In the genomic region with DNA sequence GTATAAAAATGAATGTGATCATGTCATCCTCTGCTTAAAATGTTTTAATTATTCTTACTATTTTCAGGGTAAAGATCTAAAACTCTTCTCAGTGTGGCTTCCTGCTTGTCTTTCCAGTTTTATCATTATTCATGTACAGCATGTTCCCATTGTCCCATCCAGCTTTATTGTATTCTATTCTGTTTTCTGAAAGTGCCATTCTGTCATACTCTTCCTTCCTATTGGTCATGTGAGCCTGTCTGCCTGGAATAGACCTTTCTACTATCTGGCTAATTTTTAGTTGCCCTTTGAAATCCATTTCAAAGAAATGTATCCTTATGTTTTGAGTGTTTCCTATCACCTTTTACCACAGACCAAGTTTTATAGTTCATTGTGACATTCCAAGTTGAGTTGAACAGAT, we compare ENCODE assay signal across 20 cellular contexts. TPM values are rescaled to one million over a fixed set of nuclear protein-coding genes. Genes with fewer than 3 reads are reported as not detected.
DNase-seq lines count a peak whose midpoint lies in the region; FAIRE-seq and TF ChIP-seq lines count a peak whose summit lies in the region.
"Had no signal": no experiment of that assay in that cellular context is flagged by ENCODE, and none has a peak within 500 bp of the region (broad histone marks: within the 10 kb centered on the region; RNA-seq: fewer than 3 reads in every experiment).

No MANE protein-coding gene starts in this region.

- DNase-seq in HTR-8/SVneo (ENCODE audit: insufficient read length, low spot score): no peak
- no peak for DNase-seq in chondrocyte (ENCODE audit: low spot score)
- peak; percentile 58 for DNase-seq in putamen (ENCODE audit: low spot score)
- no peak for DNase-seq in GM19238 (ENCODE audit: insufficient read length, low spot score)
- DNase-seq in small intestine: no peak
- DNase-seq in activated CD4-positive, alpha-beta T cell treated with anti-CD3 and anti-CD28 coated beads, Interleukin-2, amount 50 U/mL, for 4 hours: no peak
- DNase-seq in osteocyte (ENCODE audit: extremely low spot score, unreplicated experiment): no peak
- DNase-seq: BE2C; CD4-positive, alpha-beta memory T cell; DMS79 treated with DMSO at 0.1 percent for 48 hours; Karpas-422; MM.1S; NCI-H1105; NCI-H187 treated with DMSO at 0.1 percent for 48 hours; NCI-H2171 treated with DMSO at 0.1 percent for 48 hours; NCI-H774 had no signal

- H3K4me1 Mint-ChIP-seq in chondrocyte (ENCODE audit: low read depth) (peaks cover 16% of the 10 kb centered on the region), osteocyte (ENCODE audit: unreplicated experiment) (peaks cover 9% of the 10 kb centered on the region)

- H3K27me3 ChIP-seq in layer of hippocampus (ENCODE audit: control insufficient read depth, insufficient read depth, low read length) (no peaks in the 10 kb centered on the region), small intestine (ENCODE audit: control insufficient read depth in 2 of 2, insufficient read depth in 2 of 2, low read length in 2 of 2) (no peaks in the 10 kb centered on the region)
- H3K27me3 ChIP-seq: BE2C had no signal

- no peaks in the 10 kb centered on the region for H3K27me3 Mint-ChIP-seq in chondrocyte (ENCODE audit: low read depth)
- H3K27me3 Mint-ChIP-seq in osteocyte (ENCODE audit: unreplicated experiment): no peaks in the 10 kb centered on the region
- H3K27me3 Mint-ChIP-seq: CD4-positive, alpha-beta memory T cell had no signal

- no peaks in the 10 kb centered on the region for H3K36me3 Mint-ChIP-seq in chondrocyte (ENCODE audit: low read depth)
- peaks cover 19% of the 10 kb centered on the region for H3K36me3 Mint-ChIP-seq in osteocyte (ENCODE audit: unreplicated experiment)

- peak overlapping the region; percentile 34 for H3K27ac Mint-ChIP-seq in chondrocyte (ENCODE audit: unreplicated experiment)
- no peak overlapping the region for H3K27ac Mint-ChIP-seq in osteocyte (ENCODE audit: unreplicated experiment)

- TF ChIP-seq CTCF in chondrocyte (IDR thresholded peaks at IDR 0.05) (no peak), osteocyte (IDR thresholded peaks at IDR 0.05) (no peak)

- FAIRE-seq in HTR-8/SVneo (lab: Jason Lieb, UNC): peak; percentile 98
- FAIRE-seq in small intestine (lab: Jason Lieb, UNC): no peak
- FAIRE-seq: G401.6, GM12891, GM19239 had no signal

- H3K4me3 Mint-ChIP-seq in chondrocyte (ENCODE audit: unreplicated experiment) (no peak overlapping the region), osteocyte (ENCODE audit: unreplicated experiment) (no peak overlapping the region)
- H3K4me3 Mint-ChIP-seq: CD4-positive, alpha-beta memory T cell had no signal

- H3K4me3 ChIP-seq in small intestine (ENCODE audit: low read depth in 1 of 2, low read length in 2 of 2): no peak overlapping the region

- peaks cover 0 to 4% of the 10 kb centered on the region in 2 donors for H3K36me3 ChIP-seq in small intestine (ENCODE audit: control insufficient read depth in 2 of 2, insufficient read depth in 2 of 2, low read length in 2 of 2)

- no peaks in the 10 kb centered on the region for H3K9me3 Mint-ChIP-seq in chondrocyte (ENCODE audit: low read depth)
- H3K9me3 Mint-ChIP-seq in osteocyte (ENCODE audit: unreplicated experiment): no peaks in the 10 kb centered on the region

- H3K9me3 ChIP-seq in small intestine (ENCODE audit: control insufficient read depth, low read depth): no peaks in the 10 kb centered on the region
- H3K9me3 ChIP-seq: BE2C had no signal

- H3K27ac ChIP-seq in layer of hippocampus (ENCODE audit: low read depth, low read length) (peak overlapping the region; percentile 77), small intestine (ENCODE audit: low read depth in 1 of 2, low read length in 1 of 2) (peak overlapping the region in 1 of 2 donors; percentile 55)

- H3K4me1 ChIP-seq in small intestine (ENCODE audit: control insufficient read depth in 2 of 2, insufficient read depth in 1 of 2, low read depth in 1 of 2, low read length in 1 of 2): no peaks in the 10 kb centered on the region
- H3K4me1 ChIP-seq: BE2C had no signal

RNA-seq across cellular contexts. Expression of gene PALS1, which starts 34.9 kb away (rescaled TPM):
- total RNA-seq in chondrocyte (12.5 to 14.5 TPM (median 14.3 TPM) in 3 replicates), osteocyte (11.5 and 12.4 TPM in 2 replicates)
- 10 to 100 TPM; 11.1 to 35.9 (median 34.0) TPM for polyA plus RNA-seq in small intestine
